ENCODE assay signal across 8 cellular contexts in the genomic region with DNA sequence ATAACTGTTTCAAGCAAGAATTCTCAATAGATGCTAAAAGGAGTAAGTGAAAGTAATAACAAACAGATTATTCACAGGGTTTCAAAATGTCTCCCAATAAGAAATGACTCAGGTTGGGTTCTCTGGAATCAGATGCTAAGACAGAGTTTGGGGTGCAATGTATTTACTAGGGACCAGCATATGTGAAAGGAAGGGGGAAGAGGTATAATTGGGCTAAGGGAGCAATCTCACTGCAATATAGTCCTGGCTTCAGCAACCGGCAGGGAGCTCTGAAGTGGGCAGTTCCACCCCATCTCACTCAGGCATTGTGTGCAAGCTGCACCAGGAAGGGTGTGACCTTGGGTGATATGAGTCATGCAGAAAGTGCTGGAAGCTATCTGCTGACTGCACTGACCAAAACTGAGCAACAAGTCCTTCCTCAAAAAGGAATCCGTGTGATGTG.
DNase-seq lines count a peak whose midpoint lies in the region; ATAC-seq lines count a peak whose summit lies in the region.

No MANE protein-coding gene starts in this region.

- H3K27ac ChIP-seq in cingulate gyrus (ENCODE audit: low read depth, low read length) (peak overlapping the region; percentile 83), substantia nigra (ENCODE audit: low read depth, low read length, poor library complexity, severe bottlenecking) (peak overlapping the region; percentile 75)

- DNase-seq in AG20443 (ENCODE audit: low spot score) (peak; percentile 91), UCSD-AML1 (lab: John Stamatoyannopoulos, UW; ENCODE audit: unreplicated experiment) (peak; percentile 22), medulla oblongata (ENCODE audit: extremely low spot score) (peak; percentile 59), substantia nigra (lab: John Stamatoyannopoulos, UW) (peak in 22 of 49 donors; percentile 2 to 55 (median 12)), NCI-H2227 (lab: John Stamatoyannopoulos, UW; ENCODE audit: unreplicated experiment) (no peak)

- ATAC-seq in GM19395 (IDR thresholded peaks at IDR 0.05; ENCODE audit: unreplicated experiment), result peak; percentile 98
- ATAC-seq in HG03457 (IDR thresholded peaks at IDR 0.05; ENCODE audit: unreplicated experiment), result peak; percentile 94
